ENCODE assay signal across 26 cellular contexts in the genomic region with DNA sequence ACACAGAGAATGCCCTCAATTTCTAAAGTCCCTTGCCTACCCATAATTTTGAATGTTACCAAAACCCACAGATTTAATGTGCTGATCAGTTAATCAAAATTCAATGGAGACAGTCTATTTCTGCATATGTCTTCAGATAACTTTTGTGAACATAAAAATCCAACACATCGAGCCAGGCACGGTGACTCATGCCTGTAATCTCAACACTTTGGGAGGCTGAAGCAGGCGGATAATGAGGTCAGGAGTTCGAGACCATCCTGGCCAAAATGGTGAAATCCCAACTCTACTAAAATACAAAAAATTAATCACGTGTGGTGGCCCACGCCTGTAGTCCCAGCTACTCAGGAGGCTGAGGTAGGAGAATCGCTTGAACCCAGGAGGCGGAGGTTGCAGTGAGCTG. TPM values are rescaled to one million over a fixed set of nuclear protein-coding genes. Genes with fewer than 3 reads are reported as not detected.
DNase-seq lines count a peak whose midpoint lies in the region; ATAC-seq and TF ChIP-seq lines count a peak whose summit lies in the region.
"Had no signal": no experiment of that assay in that cellular context is flagged by ENCODE, and none has a peak within 500 bp of the region (broad histone marks: within the 10 kb centered on the region; RNA-seq: fewer than 3 reads in every experiment).

No MANE protein-coding gene starts in this region.

- H3K4me1 ChIP-seq in GM23248 (ENCODE audit: insufficient read depth), result no peaks in the 10 kb centered on the region
- H3K4me1 ChIP-seq in fibroblast of lung (ENCODE audit: control insufficient read depth, extremely low read depth, insufficient read depth, low read length), result no peaks in the 10 kb centered on the region
- no peaks in the 10 kb centered on the region for H3K4me1 ChIP-seq in right lobe of liver
- H3K4me1 ChIP-seq: A549; BLaER1 treated with 17β-estradiol and CSF1 and Interleukin-3, amounts not matched to agents 10 nM and 100 nM had no signal

- H3K79me2 ChIP-seq in GM23248 (ENCODE audit: insufficient read depth), result peaks cover 100% of the 10 kb centered on the region
- peaks cover 68% of the 10 kb centered on the region for H3K79me2 ChIP-seq in fibroblast of lung (ENCODE audit: control insufficient read depth, insufficient read depth, low read length)

- H4K20me1 ChIP-seq in GM23248 (ENCODE audit: insufficient read depth), result peaks cover 30% of the 10 kb centered on the region; the same call in 1 of the 2 replicates
- H4K20me1 ChIP-seq in fibroblast of lung (ENCODE audit: control insufficient read depth, extremely low read depth, insufficient read depth, low read length), result no peaks in the 10 kb centered on the region

- 78 to 79% methylated on average over 8 of the region's 8 CpGs for WGBS in GM23248 (ENCODE audit: low coverage in 1 of 2, low lambda C conversion rate in 2 of 2, missing lambda C conversion rate in 2 of 2), 2 experiments
- 81% methylated on average over 7 of the region's 8 CpGs for WGBS in right lobe of liver (ENCODE audit: insufficient coverage, low coverage, low lambda C conversion rate, missing lambda C conversion rate)

- H3K27me3 ChIP-seq in GM23248 (replicated peaks; ENCODE audit: insufficient read depth) (no peaks in the 10 kb centered on the region), fibroblast of lung (ENCODE audit: control insufficient read depth, insufficient read depth, low read length) (no peaks in the 10 kb centered on the region), right lobe of liver (no peaks in the 10 kb centered on the region)
- H3K27me3 ChIP-seq: BLaER1 treated with 17β-estradiol and CSF1 and Interleukin-3, amounts not matched to agents 10 nM and 100 nM had no signal

- H3K9me3 ChIP-seq in GM23248 (ENCODE audit: low read depth) (no peaks in the 10 kb centered on the region), fibroblast of lung (ENCODE audit: control insufficient read depth, insufficient read depth, low read depth, low read length) (no peaks in the 10 kb centered on the region), right lobe of liver (no peaks in the 10 kb centered on the region)
- H3K9me3 ChIP-seq: A549; BLaER1 treated with 17β-estradiol and CSF1 and Interleukin-3, amounts not matched to agents 10 nM and 100 nM had no signal

- TF ChIP-seq CTCF in fibroblast of lung (conservative IDR thresholded peaks at IDR 0.05 in 1 of 2, IDR thresholded peaks at IDR 0.05 in 1 of 2; ENCODE audit: low read depth in 1 of 2, low read length in 2 of 2) (no peak), right lobe of liver (IDR thresholded peaks at IDR 0.05) (no peak)

- H3K36me3 ChIP-seq in GM23248 (ENCODE audit: low read depth), result no peaks in the 10 kb centered on the region
- H3K36me3 ChIP-seq in fibroblast of lung (ENCODE audit: control insufficient read depth, insufficient read depth, low read length), result no peaks in the 10 kb centered on the region
- H3K36me3 ChIP-seq in right lobe of liver, result no peaks in the 10 kb centered on the region
- H3K36me3 ChIP-seq: BLaER1 treated with 17β-estradiol and CSF1 and Interleukin-3, amounts not matched to agents 10 nM and 100 nM had no signal

- H3K9ac ChIP-seq in GM23248 (no peak overlapping the region), fibroblast of lung (ENCODE audit: insufficient read depth, low read length) (no peak overlapping the region)
- H3K9ac ChIP-seq: BLaER1 treated with 17β-estradiol and CSF1 and Interleukin-3, amounts not matched to agents 10 nM and 100 nM had no signal

- intact Hi-C loops in right lobe of liver (cut with DNase I), result no loop called here

- ATAC-seq in right lobe of liver, result no peak
- ATAC-seq: A549 had no signal

- H3K4me3 ChIP-seq in GM23248, result no peak overlapping the region
- no peak overlapping the region for H3K4me3 ChIP-seq in fibroblast of lung (replicated peaks in 1 of 4; ENCODE audit: control extremely low read depth in 1 of 4, insufficient read depth in 1 of 4, low read depth in 3 of 4, low read length in 4 of 4)
- no peak overlapping the region for H3K4me3 ChIP-seq in right lobe of liver
- H3K4me3 ChIP-seq: A549; BLaER1 treated with 17β-estradiol and CSF1 and Interleukin-3, amounts not matched to agents 10 nM and 100 nM; PC-9; SK-N-MC had no signal

- H3K9me2 ChIP-seq in GM23248 (ENCODE audit: insufficient read depth), result no peaks in the 10 kb centered on the region

- H3K4me2 ChIP-seq in GM23248 (ENCODE audit: unreplicated experiment) (no peak overlapping the region), fibroblast of lung (ENCODE audit: extremely low read depth, insufficient read depth, low read length) (no peak overlapping the region)
- H3K4me2 ChIP-seq: A549; BLaER1 treated with 17β-estradiol and CSF1 and Interleukin-3, amounts not matched to agents 10 nM and 100 nM; PC-9 had no signal

- DNase-seq in GM23248 (peak; percentile 7), amniotic epithelial cell (ENCODE audit: low read depth) (peak; percentile 23), fibroblast of lung (ENCODE audit: low read depth in 2 of 2) (peak; percentile 11 to 21), right lobe of liver (no peak), C1 segment of cervical spinal cord (lab: John Stamatoyannopoulos, UW) (no peak), GOT3 (lab: John Stamatoyannopoulos, UW) (no peak), NCI-H187 treated with DMSO at 0.1 percent for 48 hours (lab: John Stamatoyannopoulos, UW) (no peak)
- DNase-seq: AML-193; CD4-positive, alpha-beta memory T cell; COR-L47; DMS53; GF-D8; H7; Karpas-422; MV-4-11; NCI-H1105; NCI-H146; NCI-H2029; NCI-H526 treated with DMSO at 0.1 percent for 48 hours; PC-9; SHP77 treated with DMSO at 0.1 percent for 48 hours had no signal

- in situ Hi-C loops in GM23248 (cut with MboI), result no loop called here

- H3F3A ChIP-seq in GM23248 (ENCODE audit: insufficient read depth), result no peaks in the 10 kb centered on the region

- no peak for TF ChIP-seq POLR2A in right lobe of liver (IDR thresholded peaks at IDR 0.05)

- H3K27ac ChIP-seq in GM23248 (no peak overlapping the region), fibroblast of lung (ENCODE audit: insufficient read depth, low read length) (no peak overlapping the region), right lobe of liver (no peak overlapping the region)
- H3K27ac ChIP-seq: A549; BLaER1 treated with 17β-estradiol and CSF1 and Interleukin-3, amounts not matched to agents 10 nM and 100 nM; HL-60; PC-9; RWPE1; SK-N-MC had no signal

- H2AFZ ChIP-seq in GM23248 (no peak overlapping the region), fibroblast of lung (ENCODE audit: low read length) (no peak overlapping the region)
- H2AFZ ChIP-seq: PC-9 had no signal

RNA-seq across cellular contexts. Expression of a gene that starts 49.3 kb away (rescaled TPM):
- total RNA-seq in GM23248 (2014; rRNA removed; shearing (Covaris generic)), result 72.5 and 74.5 TPM in 2 replicates
- polyA plus RNA-seq in GM23248 (2016; fragmentation: Nextera tagmentation; extraction: Ambion mirVana) (19.6 and 22.4 TPM in 2 replicates), fibroblast of lung (42.5 and 61.0 TPM in 2 replicates)
- total RNA-seq in fibroblast of lung (69.9 and 91.8 TPM in 2 replicates), right lobe of liver (10 to 100 TPM in 3 of 6 experiments, 1 to 10 TPM in 3; 5.9 to 18.4 (median 10.1) TPM)
- 26.3 and 57.5 TPM in 2 replicates for polyA plus RNA-seq in fibroblast of lung (2012)
- 74.1 and 78.9 TPM in 2 replicates for polyA minus RNA-seq in fibroblast of lung (ENCODE audit: low replicate concordance)

RNA-seq across cellular contexts. Expression of a gene that starts 50.1 kb away (rescaled TPM):
- 17.8 and 25.1 TPM in 2 replicates for total RNA-seq in GM23248 (2014; rRNA removed; shearing (Covaris generic))
- polyA plus RNA-seq in GM23248 (2016; fragmentation: Nextera tagmentation; extraction: Ambion mirVana) (15.1 and 20.4 TPM in 2 replicates), fibroblast of lung (33.3 and 38.0 TPM in 2 replicates)
- total RNA-seq in fibroblast of lung (23.6 and 26.3 TPM in 2 replicates), right lobe of liver (10 to 100 TPM; 14.6 to 21.1 (median 19.5) TPM)
- polyA plus RNA-seq in fibroblast of lung (2012), result 16.1 and 17.6 TPM in 2 replicates
- polyA minus RNA-seq in fibroblast of lung (ENCODE audit: low replicate concordance), result 24.0 and 33.3 TPM in 2 replicates

Comparison
In these comparisons a context has a peak if more than half of its experiments do, and no peak if none do; other contexts are left out.
1. DNase-seq: peak in GM23248 (single experiment), amniotic epithelial cell (single experiment) and fibroblast of lung (2 of 2); none in right lobe of liver (0 of 3), C1 segment of cervical spinal cord (0 of 14), GOT3 (single experiment) and NCI-H187 treated with DMSO at 0.1 percent for 48 hours (single experiment).